ENCODE assay signal across 8 cellular contexts in the genomic region with DNA sequence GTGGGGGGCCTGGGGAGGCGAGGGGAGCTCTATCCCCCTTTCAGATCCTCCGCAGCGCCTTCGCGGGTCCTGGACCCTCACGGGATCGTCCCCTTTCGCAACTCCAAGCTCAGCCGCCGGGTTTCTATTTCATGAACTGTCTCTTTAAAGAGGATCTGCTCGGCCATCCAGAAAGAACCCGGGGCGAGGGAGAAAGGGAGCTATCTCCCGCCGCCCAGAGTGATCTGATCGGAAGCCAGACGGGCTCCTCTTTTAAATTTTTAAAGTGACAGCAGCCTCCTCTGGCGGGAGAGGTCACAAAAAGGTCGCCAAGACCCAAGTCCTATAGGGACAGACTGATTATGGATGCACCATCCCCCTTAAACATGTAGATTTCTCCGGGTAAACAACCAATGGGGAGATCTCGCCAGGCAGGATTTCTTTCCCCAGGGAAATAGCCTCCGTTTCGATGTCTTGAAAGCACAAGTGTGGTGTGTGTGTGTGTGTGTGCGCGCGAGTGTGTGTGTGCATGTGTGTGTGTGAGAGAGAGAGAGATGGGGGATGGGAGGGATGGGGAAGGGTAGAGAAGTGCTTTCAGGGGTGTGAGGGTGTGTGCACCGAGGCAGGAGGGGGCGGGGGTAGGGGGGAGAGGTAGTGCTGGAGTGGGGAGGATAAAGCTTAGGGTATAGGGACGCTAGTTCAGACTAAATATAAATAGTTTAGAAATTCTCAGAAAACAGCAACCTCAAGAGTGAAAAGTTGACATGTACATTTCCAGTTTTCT.
DNase-seq lines count a peak whose midpoint lies in the region; ATAC-seq and TF ChIP-seq lines count a peak whose summit lies in the region.

No MANE protein-coding gene starts in this region.

- peak overlapping the region; percentile 71 for H3K4me3 ChIP-seq in left ventricle myocardium inferior
- peak overlapping the region; percentile 46 for H3K4me3 ChIP-seq in parathyroid adenoma (ENCODE audit: low read depth, low read length)

- no peaks in the 10 kb centered on the region for H3K79me2 ChIP-seq in parathyroid adenoma

- H3K4me2 ChIP-seq in parathyroid adenoma (ENCODE audit: low read length), result peak overlapping the region; percentile 34

- H3K4me1 Mint-ChIP-seq in activated naive CD8-positive, alpha-beta T cell treated with anti-CD3 and anti-CD28 coated beads, Interleukin-2, amount 50 U/mL, for 24 hours, result peaks cover 21% of the 10 kb centered on the region

- H3K27ac Mint-ChIP-seq in activated naive CD8-positive, alpha-beta T cell treated with anti-CD3 and anti-CD28 coated beads, Interleukin-2, amount 50 U/mL, for 24 hours, result no peak overlapping the region

- DNase-seq in NCI-H187 (lab: John Stamatoyannopoulos, UW), result peak; percentile 28 to 32
- no peak for DNase-seq in NCI-H187 treated with DMSO at 0.1 percent for 48 hours (lab: John Stamatoyannopoulos, UW)
- DNase-seq in NCI-H2227 (lab: John Stamatoyannopoulos, UW; ENCODE audit: unreplicated experiment), result peak; percentile 30
- DNase-seq in activated naive CD8-positive, alpha-beta T cell treated with anti-CD3 and anti-CD28 coated beads, Interleukin-2, amount 50 U/mL, for 24 hours, result peak; percentile 7
- DNase-seq in left ventricle myocardium inferior, result peak; percentile 51
- DNase-seq in NOMO-1 treated with dmso at 0.1 percent for 144 hours (lab: John Stamatoyannopoulos, UW; ENCODE audit: unreplicated experiment), result no peak

- ATAC-seq in activated naive CD8-positive, alpha-beta T cell treated with anti-CD3 and anti-CD28 coated beads, Interleukin-2, amount 50 U/mL, for 24 hours, result no peak
- no peak for ATAC-seq in HG02623 (IDR thresholded peaks at IDR 0.05; ENCODE audit: unreplicated experiment)

- TF ChIP-seq CTCF in left ventricle myocardium inferior (IDR thresholded peaks at IDR 0.05; ENCODE audit: borderline replicate concordance) (no peak), parathyroid adenoma (IDR thresholded peaks at IDR 0.05) (no peak)

- no peaks in the 10 kb centered on the region for H3K9me3 ChIP-seq in left ventricle myocardium inferior (replicated peaks)
- H3K9me3 ChIP-seq in parathyroid adenoma (ENCODE audit: control insufficient read depth, low read length), result no peaks in the 10 kb centered on the region

- peaks cover 72% of the 10 kb centered on the region for H3K27me3 Mint-ChIP-seq in activated naive CD8-positive, alpha-beta T cell treated with anti-CD3 and anti-CD28 coated beads, Interleukin-2, amount 50 U/mL, for 24 hours

- H2AFZ ChIP-seq in parathyroid adenoma, result peak overlapping the region; percentile 25

- H3K36me3 ChIP-seq in left ventricle myocardium inferior, result no peaks in the 10 kb centered on the region
- no peaks in the 10 kb centered on the region for H3K36me3 ChIP-seq in parathyroid adenoma (ENCODE audit: control insufficient read depth, insufficient read depth, low read length)

- intact Hi-C loops in left ventricle myocardium inferior (cut with micrococcal nuclease), result loop anchor here (5.0 kb wide), 1 partner anchor 520 kb away; no protein-coding TSS in a partner anchor

- peak overlapping the region; percentile 91 for H3K27ac ChIP-seq in left ventricle myocardium inferior (replicated peaks)
- peak overlapping the region; percentile 21 for H3K27ac ChIP-seq in parathyroid adenoma

- peaks cover 82% of the 10 kb centered on the region for H3K27me3 ChIP-seq in left ventricle myocardium inferior (ENCODE audit: low read depth)
- peaks cover 15% of the 10 kb centered on the region for H3K27me3 ChIP-seq in parathyroid adenoma (ENCODE audit: control insufficient read depth, insufficient read depth, low read length)

- H3K9me3 Mint-ChIP-seq in activated naive CD8-positive, alpha-beta T cell treated with anti-CD3 and anti-CD28 coated beads, Interleukin-2, amount 50 U/mL, for 24 hours, result no peaks in the 10 kb centered on the region

- no peaks in the 10 kb centered on the region for H3K36me3 Mint-ChIP-seq in activated naive CD8-positive, alpha-beta T cell treated with anti-CD3 and anti-CD28 coated beads, Interleukin-2, amount 50 U/mL, for 24 hours (ENCODE audit: low read depth)

- H3K4me1 ChIP-seq in left ventricle myocardium inferior (peaks cover 43% of the 10 kb centered on the region), parathyroid adenoma (peaks cover 6% of the 10 kb centered on the region)

- no peak overlapping the region for H3K9ac ChIP-seq in parathyroid adenoma

- peak overlapping the region; percentile 64 for H3K4me3 Mint-ChIP-seq in activated naive CD8-positive, alpha-beta T cell treated with anti-CD3 and anti-CD28 coated beads, Interleukin-2, amount 50 U/mL, for 24 hours

Comparison
In these comparisons a context has a peak if more than half of its experiments do, and no peak if none do; other contexts are left out.
1. DNase-seq: peak in NCI-H187 (2 of 2), NCI-H2227 (single experiment), activated naive CD8-positive, alpha-beta T cell treated with anti-CD3 and anti-CD28 coated beads, Interleukin-2, amount 50 U/mL, for 24 hours (single experiment) and left ventricle myocardium inferior (single experiment); none in NCI-H187 treated with DMSO at 0.1 percent for 48 hours (single experiment) and NOMO-1 treated with dmso at 0.1 percent for 144 hours (single experiment).